Comparison of ENCODE assay signal across 8 cellular contexts in genomic region chr12:124921200-124922008, GRCh38. TPM values are rescaled to one million over a fixed set of nuclear protein-coding genes. Genes with fewer than 3 reads are reported as not detected.
DNase-seq lines count a peak whose midpoint lies in the region; ATAC-seq and TF ChIP-seq lines count a peak whose summit lies in the region.

No MANE protein-coding gene starts in this region.

- DNase-seq in CD1c-positive myeloid dendritic cell (ENCODE audit: extremely low spot score) (peak; percentile 92), HT1080 (ENCODE audit: low read depth) (peak; percentile 75), fibroblast of lung (ENCODE audit: low read depth in 2 of 2) (peak; percentile 56 to 79), osteoblast (ENCODE audit: insufficient read length, low spot score, missing footprints) (no peak), aorta (peak; percentile 81 to 83), amygdala (lab: John Stamatoyannopoulos, UW) (no peak)
- DNase-seq in activated CD8-positive, alpha-beta memory T cell treated with anti-CD3 and anti-CD28 coated beads, Interleukin-2, amount 50 U/mL, for 24 hours (ENCODE audit: extremely low read depth) = peak; percentile 63

- ATAC-seq in GM21367 (IDR thresholded peaks at IDR 0.05; ENCODE audit: unreplicated experiment) (peak; percentile 32), aorta (ENCODE audit: low FRiP score) (no peak)

- H3K79me2 ChIP-seq in fibroblast of lung (ENCODE audit: control insufficient read depth, insufficient read depth, low read length) = no peaks in the 10 kb centered on the region
- H3K79me2 ChIP-seq in osteoblast (ENCODE audit: insufficient read depth, low read length) = no peaks in the 10 kb centered on the region

- intact Hi-C loops in aorta (cut with DNase I) = no loop called here

- H2AFZ ChIP-seq in fibroblast of lung (ENCODE audit: low read length) (no peak overlapping the region), osteoblast (ENCODE audit: low read length) (peak overlapping the region; percentile 90)

- TF ChIP-seq CTCF in fibroblast of lung (conservative IDR thresholded peaks at IDR 0.05 in 1 of 2, IDR thresholded peaks at IDR 0.05 in 1 of 2; ENCODE audit: low read depth in 1 of 2, low read length in 2 of 2) (no peak), osteoblast (IDR thresholded peaks at IDR 0.05; ENCODE audit: extremely low read depth, low read depth, low read length) (no peak)

- H3K9ac ChIP-seq in fibroblast of lung (ENCODE audit: insufficient read depth, low read length) = no peak overlapping the region

- H3K4me3 ChIP-seq in fibroblast of lung (replicated peaks in 1 of 4; ENCODE audit: control extremely low read depth in 1 of 4, insufficient read depth in 1 of 4, low read depth in 3 of 4, low read length in 4 of 4) (peak overlapping the region; percentile 17 to 78 (median 34)), osteoblast (ENCODE audit: insufficient read depth, low read length) (peak overlapping the region; percentile 68), aorta (ENCODE audit: low read length in 2 of 2) (peak overlapping the region in 1 of 2 donors; percentile 38)

- no peaks in the 10 kb centered on the region for H3K36me3 ChIP-seq in fibroblast of lung (ENCODE audit: control insufficient read depth, insufficient read depth, low read length)
- no peaks in the 10 kb centered on the region for H3K36me3 ChIP-seq in osteoblast (ENCODE audit: insufficient read depth, low read length)
- no peaks in the 10 kb centered on the region for H3K36me3 ChIP-seq in aorta (ENCODE audit: control insufficient read depth in 1 of 2, insufficient read depth in 2 of 2, low read length in 1 of 2)

- H3K4me1 ChIP-seq in fibroblast of lung (ENCODE audit: control insufficient read depth, extremely low read depth, insufficient read depth, low read length) = peaks cover 17% of the 10 kb centered on the region
- peaks cover 43% of the 10 kb centered on the region for H3K4me1 ChIP-seq in osteoblast (ENCODE audit: insufficient read depth, low read length)
- peaks cover 0 to 2% of the 10 kb centered on the region in 2 donors for H3K4me1 ChIP-seq in aorta (ENCODE audit: control insufficient read depth in 1 of 2, insufficient read depth in 2 of 2, low read length in 2 of 2)

- H3K27ac ChIP-seq in fibroblast of lung (ENCODE audit: insufficient read depth, low read length) = no peak overlapping the region
- H3K27ac ChIP-seq in osteoblast (ENCODE audit: low read depth, low read length) = no peak overlapping the region
- H3K27ac ChIP-seq in aorta (ENCODE audit: low read depth in 1 of 2, low read length in 2 of 2) = peak overlapping the region in 1 of 2 donors; percentile 15

- H3K9me3 ChIP-seq in fibroblast of lung (ENCODE audit: control insufficient read depth, insufficient read depth, low read depth, low read length) (no peaks in the 10 kb centered on the region), osteoblast (ENCODE audit: low read depth, low read length) (no peaks in the 10 kb centered on the region), aorta (ENCODE audit: control insufficient read depth, low read length) (no peaks in the 10 kb centered on the region)

- H4K20me1 ChIP-seq in fibroblast of lung (ENCODE audit: control insufficient read depth, extremely low read depth, insufficient read depth, low read length) = no peaks in the 10 kb centered on the region
- no peaks in the 10 kb centered on the region for H4K20me1 ChIP-seq in osteoblast (ENCODE audit: insufficient read depth, low read length)

- H3K4me2 ChIP-seq in fibroblast of lung (ENCODE audit: extremely low read depth, insufficient read depth, low read length) (peak overlapping the region; percentile 64), osteoblast (ENCODE audit: insufficient read depth, low read length) (peak overlapping the region; percentile 90)

- H3K27me3 ChIP-seq in fibroblast of lung (ENCODE audit: control insufficient read depth, insufficient read depth, low read length) (no peaks in the 10 kb centered on the region), osteoblast (ENCODE audit: insufficient read depth, low read length) (no peaks in the 10 kb centered on the region), aorta (ENCODE audit: control insufficient read depth in 1 of 2, insufficient read depth in 2 of 2, low read length in 1 of 2) (no peaks in the 10 kb centered on the region)

- 29% methylated on average over 16 of the region's 16 CpGs for WGBS in aorta, 2 donors

RNA-seq across cellular contexts. Expression of gene UBC, which starts 7.0 kb away (rescaled TPM):
- total RNA-seq in HT1080 (2014; rRNA removed; shearing (Covaris generic)) = 1,483 and 1,600 TPM in 2 replicates
- 761 and 779 TPM in 2 replicates for polyA plus RNA-seq in HT1080 (2015; cell fraction: cytosol; rRNA removed)
- polyA plus RNA-seq in HT1080 (2015; cell fraction: nucleus; rRNA removed) = 1,911 and 1,983 TPM in 2 replicates
- total RNA-seq in fibroblast of lung (1,743 and 2,362 TPM in 2 replicates), osteoblast (1,904 and 1,975 TPM in 2 replicates), aorta (1,000 to 10,000 TPM in 1 of 2 donors, 100 to 1,000 TPM in 1; 956 to 1,844 TPM)
- polyA plus RNA-seq in fibroblast of lung (2,019 and 3,087 TPM in 2 replicates), aorta (1,000 to 10,000 TPM in 1 of 2 donors, 100 to 1,000 TPM in 1; 667 to 1,550 TPM)
- 1,272 and 1,540 TPM in 2 replicates for polyA plus RNA-seq in fibroblast of lung (2012)
- polyA minus RNA-seq in fibroblast of lung (ENCODE audit: low replicate concordance) = 2,337 and 2,675 TPM in 2 replicates

RNA-seq across cellular contexts. Expression of gene SCARB1, which starts 57.7 kb away (rescaled TPM):
- 18.6 and 19.5 TPM in 2 replicates for total RNA-seq in HT1080 (2014; rRNA removed; shearing (Covaris generic))
- polyA plus RNA-seq in HT1080 (2015; cell fraction: cytosol; rRNA removed) = 23.8 and 27.7 TPM in 2 replicates
- polyA plus RNA-seq in HT1080 (2015; cell fraction: nucleus; rRNA removed) = 41.9 and 46.0 TPM in 2 replicates
- 5.1 and 14.7 TPM in 2 replicates for total RNA-seq in fibroblast of lung
- polyA plus RNA-seq in fibroblast of lung = 32.5 and 39.4 TPM in 2 replicates
- polyA plus RNA-seq in fibroblast of lung (2012) = 35.6 and 39.8 TPM in 2 replicates
- polyA minus RNA-seq in fibroblast of lung (ENCODE audit: low replicate concordance) = 69.9 and 70.9 TPM in 2 replicates
- 9.4 and 10.9 TPM in 2 replicates for total RNA-seq in osteoblast
- total RNA-seq in aorta = 10 to 100 TPM; 15.0 to 38.5 TPM
- polyA plus RNA-seq in aorta = 1 to 10 TPM; 6.6 to 8.9 TPM

Comparison
In these comparisons a context has a peak if more than half of its experiments do, and no peak if none do; other contexts are left out.
1. DNase-seq: peak in CD1c-positive myeloid dendritic cell (single experiment), HT1080 (single experiment), activated CD8-positive, alpha-beta memory T cell treated with anti-CD3 and anti-CD28 coated beads, Interleukin-2, amount 50 U/mL, for 24 hours (single experiment), fibroblast of lung (2 of 2) and aorta (2 of 2); none in osteoblast (single experiment) and amygdala (0 of 56).